12 cellular contexts compared by ENCODE assay signal in genomic region chr18:60247103-60247502, GRCh38.
DNase-seq lines count a peak whose midpoint lies in the region; ATAC-seq lines count a peak whose summit lies in the region.
"Had no signal": no experiment of that assay in that cellular context is flagged by ENCODE, and none has a peak within 500 bp of the region (broad histone marks: within the 10 kb centered on the region; RNA-seq: fewer than 3 reads in every experiment).

No MANE protein-coding gene starts in this region.

- DNase-seq in naive B cell: no peak
- no peak for DNase-seq in NCI-H446 treated with DMSO at 0.1 percent for 48 hours (lab: John Stamatoyannopoulos, UW)
- DNase-seq in occipital lobe (lab: John Stamatoyannopoulos, UW): no peak
- DNase-seq in stimulated activated CD4-positive, alpha-beta T cell treated with anti-CD3 and anti-CD28 coated beads, Interleukin-2, amount 100 ng/mL, for 48 hours: no peak
- no peak for DNase-seq in DMS53 treated with DMSO at 0.1 percent for 48 hours (lab: John Stamatoyannopoulos, UW; ENCODE audit: unreplicated experiment)
- DNase-seq: Calu3; effector memory CD8-positive, alpha-beta T cell; mammary epithelial cell; testis had no signal

- ATAC-seq in GM19025 (IDR thresholded peaks at IDR 0.05; ENCODE audit: low read depth, unreplicated experiment) (peak; percentile 54), HG02571 (IDR thresholded peaks at IDR 0.05; ENCODE audit: unreplicated experiment) (peak; percentile 74), HG03175 (IDR thresholded peaks at IDR 0.05; ENCODE audit: unreplicated experiment) (peak; percentile 85), naive B cell (ENCODE audit: low read depth in 2 of 2) (peak; percentile 27 to 52)
- ATAC-seq: effector memory CD8-positive, alpha-beta T cell had no signal

- H3K4me3 Mint-ChIP-seq in naive B cell: peak overlapping the region in 4 of 8 donors; percentile 33 to 55 (median 47)
- H3K4me3 Mint-ChIP-seq: effector memory CD8-positive, alpha-beta T cell had no signal

- no peaks in the 10 kb centered on the region for H3K36me3 Mint-ChIP-seq in naive B cell

- peak overlapping the region in 1 of 6 donors; percentile 79 for H3K27ac Mint-ChIP-seq in naive B cell
- H3K27ac Mint-ChIP-seq: effector memory CD8-positive, alpha-beta T cell had no signal

- H3K9me3 Mint-ChIP-seq in naive B cell: peaks cover 0 to 9% (median 3%) of the 10 kb centered on the region in 7 donors

- peaks cover 15 to 47% (median 46%) of the 10 kb centered on the region in 3 donors for H3K27me3 Mint-ChIP-seq in naive B cell
- H3K27me3 Mint-ChIP-seq: effector memory CD8-positive, alpha-beta T cell had no signal

- H3K4me1 Mint-ChIP-seq in naive B cell: peaks cover 24 to 31% (median 31%) of the 10 kb centered on the region in 3 donors
